11 cellular contexts compared by ENCODE assay signal in genomic region chr20:1327827-1328679, GRCh38. TPM values are rescaled to one million over a fixed set of nuclear protein-coding genes. Genes with fewer than 3 reads are reported as not detected.
DNase-seq lines count a peak whose midpoint lies in the region; FAIRE-seq and TF ChIP-seq lines count a peak whose summit lies in the region.
"Had no signal": no experiment of that assay in that cellular context is flagged by ENCODE, and none has a peak within 500 bp of the region (broad histone marks: within the 10 kb centered on the region; RNA-seq: fewer than 3 reads in every experiment).

No MANE protein-coding gene starts in this region.

- peak overlapping the region; percentile 41 for H3K9ac ChIP-seq in iPS-15b (ENCODE audit: low read depth, low read length)

- POLR2A ChIA-PET in activated CD4-positive, alpha-beta memory T cell treated with anti-CD3 and anti-CD28 coated beads for 36 hours (lab: Charles Lee) = interaction anchor here (0.8 to 1.3 kb wide), 3 partner anchors 49 to 1142 kb away, joined by 3 to 8 read pairs (median 3); no protein-coding TSS in a partner anchor

- peaks cover 47% of the 10 kb centered on the region for H3K4me1 Mint-ChIP-seq in activated CD4-positive, alpha-beta memory T cell treated with anti-CD3 and anti-CD28 coated beads for 36 hours (ENCODE audit: low read depth)

- H3K36me3 ChIP-seq in H7 (replicated peaks; ENCODE audit: control insufficient read depth, insufficient read depth, low read length) (peaks cover 3% of the 10 kb centered on the region; the same call in 1 of the 2 replicates), iPS-15b (ENCODE audit: control insufficient read depth, insufficient read depth, low read length) (no peaks in the 10 kb centered on the region), small intestine (ENCODE audit: control insufficient read depth in 2 of 2, insufficient read depth in 2 of 2, low read length in 2 of 2) (no peaks in the 10 kb centered on the region)

- DNase-seq in H7 (peak; percentile 10), small intestine (peak; percentile 92), GM20000 (ENCODE audit: low spot score) (no peak), dedifferentiated amniotic fluid mesenchymal stem cell (ENCODE audit: extremely low spot score) (no peak), NCI-H510A (lab: John Stamatoyannopoulos, UW) (no peak)
- peak; percentile 6 for DNase-seq in activated CD4-positive, alpha-beta memory T cell treated with anti-CD3 and anti-CD28 coated beads for 36 hours
- DNase-seq: foreskin melanocyte; NCI-H2081 treated with DMSO at 0.1 percent for 48 hours; stimulated activated CD4-positive, alpha-beta T cell treated with anti-CD3 and anti-CD28 coated beads, Interleukin-12 subunit alpha, Interleukin-12 subunit beta, amount 100 ng/mL, for 4 hours had no signal

- H3K4me1 ChIP-seq in iPS-15b (ENCODE audit: control insufficient read depth, insufficient read depth, low read length) = peaks cover 10% of the 10 kb centered on the region
- H3K4me1 ChIP-seq in small intestine (ENCODE audit: control insufficient read depth in 2 of 2, insufficient read depth in 1 of 2, low read depth in 1 of 2, low read length in 1 of 2) = peaks cover 5 to 16% of the 10 kb centered on the region in 2 donors

- H3K27ac ChIP-seq in small intestine (ENCODE audit: low read depth in 1 of 2, low read length in 1 of 2) = peak overlapping the region; percentile 98 to 99

- intact Hi-C loops in activated CD4-positive, alpha-beta memory T cell treated with anti-CD3 and anti-CD28 coated beads for 36 hours (cut with micrococcal nuclease) = loop anchor here (5.0 kb wide), 2 partner anchors 299 to 329 kb away; partner anchors contain the start of gene SIRPG

- H3K4me3 ChIP-seq in H7 (ENCODE audit: insufficient read depth, low read depth, low read length) = no peak overlapping the region
- no peak overlapping the region for H3K4me3 ChIP-seq in iPS-15b (ENCODE audit: low read depth, low read length)
- peak overlapping the region; percentile 6 to 66 for H3K4me3 ChIP-seq in small intestine (ENCODE audit: low read depth in 1 of 2, low read length in 2 of 2)

- H3K27me3 Mint-ChIP-seq in activated CD4-positive, alpha-beta memory T cell treated with anti-CD3 and anti-CD28 coated beads for 36 hours = no peaks in the 10 kb centered on the region

- H3K36me3 Mint-ChIP-seq in activated CD4-positive, alpha-beta memory T cell treated with anti-CD3 and anti-CD28 coated beads for 36 hours = peaks cover 24% of the 10 kb centered on the region

- TF ChIP-seq CTCF in GM20000 (IDR thresholded peaks at IDR 0.05; ENCODE audit: extremely low read depth, missing control alignments) = no peak

- peak overlapping the region; percentile 34 for H3K27ac Mint-ChIP-seq in activated CD4-positive, alpha-beta memory T cell treated with anti-CD3 and anti-CD28 coated beads for 36 hours

- no peak overlapping the region for H3K4me3 Mint-ChIP-seq in activated CD4-positive, alpha-beta memory T cell treated with anti-CD3 and anti-CD28 coated beads for 36 hours

- no peak for FAIRE-seq in small intestine (lab: Jason Lieb, UNC)
- FAIRE-seq: GM18507 had no signal

- CTCF ChIA-PET in activated CD4-positive, alpha-beta memory T cell treated with anti-CD3 and anti-CD28 coated beads for 36 hours (lab: Charles Lee) = interaction anchor here (0.7 to 1.8 kb wide), 4 partner anchors 33 to 109 kb away, joined by 3 to 6 read pairs (median 4); no protein-coding TSS in a partner anchor

- H3K27me3 ChIP-seq in H7 (ENCODE audit: control insufficient read depth, insufficient read depth, low read length) = no peaks in the 10 kb centered on the region
- no peaks in the 10 kb centered on the region for H3K27me3 ChIP-seq in iPS-15b (ENCODE audit: control insufficient read depth, insufficient read depth, low read length)
- no peaks in the 10 kb centered on the region for H3K27me3 ChIP-seq in small intestine (ENCODE audit: control insufficient read depth in 2 of 2, insufficient read depth in 2 of 2, low read length in 2 of 2)

- WGBS in small intestine, 3 donors = 38 to 71% (median 42%) methylated on average over 7 of the region's 7 CpGs

- H3K9me3 ChIP-seq in iPS-15b (ENCODE audit: control insufficient read depth, insufficient read depth, low read length) = no peaks in the 10 kb centered on the region
- H3K9me3 ChIP-seq in small intestine (ENCODE audit: control insufficient read depth, low read depth) = no peaks in the 10 kb centered on the region

- H3K9me3 Mint-ChIP-seq in activated CD4-positive, alpha-beta memory T cell treated with anti-CD3 and anti-CD28 coated beads for 36 hours = no peaks in the 10 kb centered on the region

RNA-seq across cellular contexts. Expression of gene SDCBP2, which starts 0.9 kb away (rescaled TPM):
- 1.1 and 1.9 TPM in 2 replicates for total RNA-seq in H7 (2014; rRNA removed; shearing (Covaris generic))
- total RNA-seq in activated CD4-positive, alpha-beta memory T cell treated with anti-CD3 and anti-CD28 coated beads for 36 hours = 1 to 10 TPM; 4.4 to 5.9 TPM
- polyA plus RNA-seq in small intestine = 100 to 1,000 TPM; 102 to 724 (median 481) TPM

Comparison
In these comparisons a context has a peak if more than half of its experiments do, and no peak if none do; other contexts are left out.
1. DNase-seq: peak in H7 (single experiment), activated CD4-positive, alpha-beta memory T cell treated with anti-CD3 and anti-CD28 coated beads for 36 hours (single experiment) and small intestine (single experiment); none in GM20000 (single experiment), dedifferentiated amniotic fluid mesenchymal stem cell (single experiment) and NCI-H510A (single experiment).
2. H3K4me3 ChIP-seq: peak in small intestine (2 of 2); none in H7 (single experiment) and iPS-15b (single experiment).